ENCODE assay signal across 20 cellular contexts in the genomic region with DNA sequence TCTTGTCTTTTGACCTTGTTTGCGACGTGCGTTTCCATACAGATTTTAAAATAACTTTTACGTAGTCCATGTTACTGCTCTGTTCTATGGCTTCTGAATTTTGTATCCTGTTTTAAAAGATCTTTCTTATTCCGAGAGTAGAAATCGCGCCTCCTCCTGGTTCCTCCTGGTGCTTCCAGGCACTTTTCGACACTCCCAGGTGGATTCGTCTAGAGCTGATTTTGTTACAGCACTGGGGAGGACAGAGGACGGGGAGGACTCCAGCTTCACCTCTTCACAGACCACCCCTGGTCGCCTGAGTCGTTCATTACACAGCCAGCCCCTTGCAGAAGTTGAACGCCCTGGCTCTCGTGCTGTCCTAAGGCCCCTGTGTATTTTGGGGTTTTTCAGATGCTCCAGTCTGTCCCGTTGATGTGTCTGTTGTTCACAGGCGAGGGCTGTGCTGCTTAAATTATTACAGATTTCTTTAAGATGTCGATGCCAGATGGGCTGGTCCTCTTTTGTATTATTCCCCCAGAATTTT. TPM values are rescaled to one million over a fixed set of nuclear protein-coding genes. Genes with fewer than 3 reads are reported as not detected.
DNase-seq lines count a peak whose midpoint lies in the region; TF ChIP-seq lines count a peak whose summit lies in the region.
"Had no signal": no experiment of that assay in that cellular context is flagged by ENCODE, and none has a peak within 500 bp of the region (broad histone marks: within the 10 kb centered on the region; RNA-seq: fewer than 3 reads in every experiment).

No MANE protein-coding gene starts in this region.

- no peak overlapping the region for H2BK20ac ChIP-seq in H9 (ENCODE audit: low read depth, low read length, poor library complexity, severe bottlenecking)

- H3F3A ChIP-seq in neural progenitor cell (ENCODE audit: low read depth) = no peaks in the 10 kb centered on the region

- no peak overlapping the region for H3K14ac ChIP-seq in H9 (ENCODE audit: insufficient read depth, low read length)

- peak overlapping the region in 1 of 3 experiments; percentile 3; a peak in 1 of 7 replicates for H3K27ac Mint-ChIP-seq in H9
- H3K27ac Mint-ChIP-seq in neural progenitor cell = peak overlapping the region; percentile 6

- H4K20me1 ChIP-seq in H9 (ENCODE audit: control insufficient read depth, insufficient read depth, insufficient read length) (no peaks in the 10 kb centered on the region), neural progenitor cell (ENCODE audit: low read depth) (no peaks in the 10 kb centered on the region)

- H3K23me2 ChIP-seq in H9 (ENCODE audit: insufficient read length, low read depth, low read length, poor library complexity, severe bottlenecking) = no peaks in the 10 kb centered on the region

- H3K4me3 Mint-ChIP-seq in H9 = no peak overlapping the region
- peak overlapping the region; percentile 2 for H3K4me3 Mint-ChIP-seq in neural progenitor cell

- no peak overlapping the region for H4K91ac ChIP-seq in H9 (ENCODE audit: insufficient read length, low read depth, low read length)

- DNase-seq in DMS53 (lab: John Stamatoyannopoulos, UW) (peak; percentile 22), DMS53 treated with DMSO at 0.1 percent for 48 hours (lab: John Stamatoyannopoulos, UW; ENCODE audit: unreplicated experiment) (no peak), H9 (no peak), caudate nucleus (lab: John Stamatoyannopoulos, UW) (no peak), neural progenitor cell (ENCODE audit: low spot score) (no peak), GM13976 (ENCODE audit: low spot score) (no peak), cerebellum (ENCODE audit: low spot score) (no peak), NCI-H526 treated with DMSO at 0.1 percent for 48 hours (lab: John Stamatoyannopoulos, UW) (no peak)
- DNase-seq: activated naive CD4-positive, alpha-beta T cell; amniotic stem cell; C1 segment of cervical spinal cord; effector CD8-positive, alpha-beta T cell; NCI-H146; stimulated activated naive CD8-positive, alpha-beta T cell treated with anti-CD3 and anti-CD28 coated beads, Interleukin-15, Interleukin-2, amounts not matched to agents 100 U/mL and 50 U/mL, for 24 hours had no signal

- no peak overlapping the region for H3K4me2 ChIP-seq in H9 (ENCODE audit: insufficient read depth, insufficient read length, low read length)
- no peak overlapping the region for H3K4me2 ChIP-seq in neural progenitor cell

- H3K9me3 Mint-ChIP-seq in H9 (no peaks in the 10 kb centered on the region), neural progenitor cell (no peaks in the 10 kb centered on the region)

- no peak overlapping the region for H3K9ac ChIP-seq in H9 (ENCODE audit: extremely low read depth, insufficient read length, low read length)
- H3K9ac ChIP-seq in neural progenitor cell = no peak overlapping the region

- TF ChIP-seq CTCF in H9 (conservative IDR thresholded peaks at IDR 0.05) (peak; percentile 43), neural progenitor cell (IDR thresholded peaks at IDR 0.05) (peak; percentile 18), GM13976 (IDR thresholded peaks at IDR 0.05; ENCODE audit: borderline replicate concordance, control extremely low read depth, extremely low read depth, insufficient read depth, missing control alignments) (no peak)

- H3K36me3 ChIP-seq in neural progenitor cell = no peaks in the 10 kb centered on the region
- H3K36me3 ChIP-seq: heart left ventricle, ovary, tibial artery had no signal

- no peak overlapping the region for H2AFZ ChIP-seq in H9 (ENCODE audit: low read length)
- no peak overlapping the region for H2AFZ ChIP-seq in neural progenitor cell (replicated peaks)

- H3K23ac ChIP-seq in H9 (ENCODE audit: insufficient read length, low read depth, low read length) = no peak overlapping the region

- no peak overlapping the region for H3K4me3 ChIP-seq in neural progenitor cell
- H3K4me3 ChIP-seq: heart left ventricle, ovary, tibial artery had no signal

- H3K79me2 ChIP-seq in H9 (ENCODE audit: insufficient read depth, low read length) (no peaks in the 10 kb centered on the region), neural progenitor cell (ENCODE audit: low read depth) (no peaks in the 10 kb centered on the region)

- peaks cover 6% of the 10 kb centered on the region; the same call in 1 of the 2 replicates for H3K27me3 Mint-ChIP-seq in H9 (ENCODE audit: low read depth)
- peaks cover 4% of the 10 kb centered on the region for H3K27me3 Mint-ChIP-seq in neural progenitor cell (ENCODE audit: insufficient read depth, low read depth)

- H3T11ph ChIP-seq in H9 (ENCODE audit: low read length) = no peak overlapping the region

- H3K4me1 Mint-ChIP-seq in H9 (peaks cover 0 to 10% of the 10 kb centered on the region in 2 experiments; a peak in 2 of 4 replicates), neural progenitor cell (peaks cover 19% of the 10 kb centered on the region)

- H2AK5ac ChIP-seq in H9 (ENCODE audit: insufficient read length, low read length) = no peak overlapping the region

- no peak overlapping the region for H3K4ac ChIP-seq in H9 (ENCODE audit: low read depth, low read length)

- in situ Hi-C loops in GM13976 (cut with MboI; ENCODE audit: low sequenced_read_pairs, unreplicated experiment) = no loop called here

- H3K56ac ChIP-seq in H9 (ENCODE audit: insufficient read length, low read depth, low read length) = no peak overlapping the region

- H2BK15ac ChIP-seq in H9 (ENCODE audit: low read depth, low read length) = no peak overlapping the region

- no peaks in the 10 kb centered on the region for H3K36me3 Mint-ChIP-seq in H9 (ENCODE audit: insufficient read depth in 1 of 3, low read depth in 3 of 3)
- no peaks in the 10 kb centered on the region for H3K36me3 Mint-ChIP-seq in neural progenitor cell

- no peak overlapping the region for H2BK5ac ChIP-seq in H9 (ENCODE audit: insufficient read length, low read length)

- H3K27me3 ChIP-seq in H9 (ENCODE audit: insufficient read depth, low read length) (no peaks in the 10 kb centered on the region), neural progenitor cell (peaks cover 14% of the 10 kb centered on the region)
- H3K27me3 ChIP-seq: ovary had no signal

- WGBS in H9 (ENCODE audit: extremely low coverage, insufficient read length, low lambda C conversion rate) = no CpG with 5 or more reads among the region's 17 CpGs

- no peak overlapping the region for H4K8ac ChIP-seq in H9 (replicated peaks; ENCODE audit: insufficient read length, low read depth, low read length)

- no peak overlapping the region for H2BK120ac ChIP-seq in H9 (ENCODE audit: low read depth, low read length, poor library complexity, severe bottlenecking)

- H3K27ac ChIP-seq in H9 (ENCODE audit: insufficient read length, low read depth, low read length) (no peak overlapping the region), caudate nucleus (ENCODE audit: low read depth, low read length) (peak overlapping the region; percentile 62), neural progenitor cell (no peak overlapping the region)
- H3K27ac ChIP-seq: heart left ventricle, ovary, tibial artery had no signal

- H3K4me1 ChIP-seq in H9 (ENCODE audit: insufficient read depth, low read length) (no peaks in the 10 kb centered on the region), neural progenitor cell (no peaks in the 10 kb centered on the region)
- H3K4me1 ChIP-seq: heart left ventricle, tibial artery had no signal

- H3K9me3 ChIP-seq in H9 (ENCODE audit: control insufficient read depth, low read depth, low read length) (no peaks in the 10 kb centered on the region), neural progenitor cell (ENCODE audit: low read depth) (no peaks in the 10 kb centered on the region)
- H3K9me3 ChIP-seq: ovary, tibial artery had no signal

- H3K18ac ChIP-seq in H9 (ENCODE audit: insufficient read length, low read depth, low read length) = no peak overlapping the region

- no peak overlapping the region for H2BK12ac ChIP-seq in H9 (ENCODE audit: insufficient read length, low read depth, low read length)

- no peaks in the 10 kb centered on the region for H3K79me1 ChIP-seq in H9 (ENCODE audit: insufficient read depth, low read depth, low read length, poor library complexity, severe bottlenecking)

- H4K5ac ChIP-seq in H9 (ENCODE audit: insufficient read length, low read depth, low read length) = no peak overlapping the region

RNA-seq across cellular contexts. Expression of gene COL20A1, which starts 30.4 kb away (rescaled TPM):
- total RNA-seq in H9 (2021) (1.3 and 2.3 TPM in 2 replicates), neural progenitor cell (ENCODE audit: low replicate concordance) (0.28 and 0.37 TPM in 2 replicates), cerebellum (2.7 TPM)
- total RNA-seq: A172, heart left ventricle, M059J, RPMI7951 had no signal

RNA-seq across cellular contexts. Expression of gene CHRNA4, which starts 37.8 kb away (rescaled TPM):
- total RNA-seq in H9 (2021) (1.1 and 2.5 TPM in 2 replicates), neural progenitor cell (ENCODE audit: low replicate concordance) (0.68 TPM in 1 of 2 replicates, not detected in the other), cerebellum (7.0 TPM)
- total RNA-seq: M059J, RPMI7951 had no signal

RNA-seq across cellular contexts. Expression of gene ARFGAP1, which starts 50.7 kb away (rescaled TPM):
- total RNA-seq in H9 (2021) (111 and 114 TPM in 2 replicates), neural progenitor cell (ENCODE audit: low replicate concordance) (43.7 and 103 TPM in 2 replicates), cerebellum (32.5 TPM)
